In the genomic region with DNA sequence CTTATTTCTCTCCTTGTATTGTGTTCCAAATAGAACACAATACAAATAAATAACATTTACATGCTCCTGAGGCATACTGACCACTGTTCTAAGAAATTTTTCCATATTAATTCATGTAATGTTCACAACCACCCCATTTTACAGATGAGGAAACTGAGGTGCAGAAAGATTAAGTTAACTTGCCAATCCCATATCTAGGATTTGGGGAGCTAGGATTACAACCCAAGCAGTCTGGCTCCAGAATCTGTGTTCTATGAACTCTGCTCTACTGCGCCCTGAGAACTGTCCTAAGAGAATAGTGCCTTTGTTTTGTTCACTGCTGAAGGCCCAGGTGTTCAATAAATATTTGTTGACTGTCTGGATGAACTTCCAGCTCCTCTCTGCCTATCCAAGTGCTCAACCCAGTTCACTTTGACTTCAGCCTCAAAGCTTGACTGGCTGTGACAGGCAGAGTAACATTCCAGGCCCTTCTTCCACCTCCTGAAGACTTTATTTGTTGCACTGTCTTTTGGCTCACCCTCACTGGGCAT, we compare ENCODE assay signal across 1 cellular context.
TF ChIP-seq lines count a peak whose summit lies in the region.

No MANE protein-coding gene starts in this region.

TF ChIP-seq in HepG2, 621 proteins besides CTCF, POLR2A, EP300 and RAD21 (continued from another document and continues in another):
- TF ChIP-seq, protein P1, sequence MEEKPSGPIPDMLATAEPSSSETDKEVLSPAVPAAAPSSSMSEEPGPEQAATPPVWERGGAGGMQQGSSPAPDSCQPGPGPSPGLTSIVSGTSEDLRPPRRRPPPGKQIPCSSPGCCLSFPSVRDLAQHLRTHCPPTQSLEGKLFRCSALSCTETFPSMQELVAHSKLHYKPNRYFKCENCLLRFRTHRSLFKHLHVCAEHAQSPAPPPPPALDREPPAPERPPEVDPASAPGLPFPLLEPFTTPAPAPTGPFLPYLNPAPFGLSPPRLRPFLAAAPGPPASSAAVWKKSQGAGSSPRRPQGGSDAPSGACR (CRISPR knock-in tag; IDR thresholded peaks at IDR 0.05): peak; percentile 68; the same call in 1 of the 2 replicates
- TF ChIP-seq ZBTB38 (CRISPR knock-in tag; IDR thresholded peaks at IDR 0.05) (no peak), ZFP37 (CRISPR knock-in tag; IDR thresholded peaks at IDR 0.05; ENCODE audit: borderline replicate concordance) (no peak), STAG1 (CRISPR knock-in tag; IDR thresholded peaks at IDR 0.05) (peak; percentile 11; the same call in 1 of the 2 replicates), SNAPC2 (CRISPR knock-in tag; IDR thresholded peaks at IDR 0.05) (no peak), KDM5A (IDR thresholded peaks at IDR 0.05; ENCODE audit: borderline replicate concordance, low read length) (no peak), RFX1 (IDR thresholded peaks at IDR 0.05) (no peak), ZNF530 (CRISPR knock-in tag; IDR thresholded peaks at IDR 0.05; ENCODE audit: low read depth) (no peak), PLRG1 (conservative IDR thresholded peaks at IDR 0.05) (no peak), HOXA5 (CRISPR knock-in tag; IDR thresholded peaks at IDR 0.05) (0 out of 2 replicates have a peak, but pooled peaks have one; percentile 50), EZH2 (conservative IDR thresholded peaks at IDR 0.05; ENCODE audit: low read depth, low read length) (no peak), IRF2 (CRISPR knock-in tag; IDR thresholded peaks at IDR 0.05) (no peak), SATB2 (CRISPR knock-in tag; IDR thresholded peaks at IDR 0.05) (no peak), ZNF780A (CRISPR knock-in tag; IDR thresholded peaks at IDR 0.05) (no peak), PHF21A (CRISPR knock-in tag; IDR thresholded peaks at IDR 0.05) (peak; percentile 58; the same call in 1 of the 2 replicates), ZNF496 (CRISPR knock-in tag; IDR thresholded peaks at IDR 0.05; ENCODE audit: insufficient replicate concordance) (no peak), ZNF230 (CRISPR knock-in tag; IDR thresholded peaks at IDR 0.05) (no peak), ZFP41 (CRISPR knock-in tag; IDR thresholded peaks at IDR 0.05; ENCODE audit: borderline replicate concordance) (no peak), NKX3-1 (CRISPR knock-in tag; IDR thresholded peaks at IDR 0.05) (0 out of 2 replicates have a peak, but pooled peaks have one; percentile 39), FOXK1 (CRISPR knock-in tag; IDR thresholded peaks at IDR 0.05; ENCODE audit: borderline replicate concordance, low read depth) (0 out of 2 replicates have a peak, but pooled peaks have one; percentile 25), ZNF598 (CRISPR knock-in tag; IDR thresholded peaks at IDR 0.05; ENCODE audit: borderline replicate concordance) (no peak), FLYWCH1 (CRISPR knock-in tag; IDR thresholded peaks at IDR 0.05) (no peak), SALL2 (CRISPR knock-in tag; IDR thresholded peaks at IDR 0.05) (no peak; the same call in 1 of the 2 replicates), KDM1A (CRISPR knock-in tag; IDR thresholded peaks at IDR 0.05) (peak; percentile 99)
- TF ChIP-seq, protein P2, sequence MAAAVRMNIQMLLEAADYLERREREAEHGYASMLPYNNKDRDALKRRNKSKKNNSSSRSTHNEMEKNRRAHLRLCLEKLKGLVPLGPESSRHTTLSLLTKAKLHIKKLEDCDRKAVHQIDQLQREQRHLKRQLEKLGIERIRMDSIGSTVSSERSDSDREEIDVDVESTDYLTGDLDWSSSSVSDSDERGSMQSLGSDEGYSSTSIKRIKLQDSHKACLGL (CRISPR knock-in tag; IDR thresholded peaks at IDR 0.05): no peak
- TF ChIP-seq, protein P3, sequence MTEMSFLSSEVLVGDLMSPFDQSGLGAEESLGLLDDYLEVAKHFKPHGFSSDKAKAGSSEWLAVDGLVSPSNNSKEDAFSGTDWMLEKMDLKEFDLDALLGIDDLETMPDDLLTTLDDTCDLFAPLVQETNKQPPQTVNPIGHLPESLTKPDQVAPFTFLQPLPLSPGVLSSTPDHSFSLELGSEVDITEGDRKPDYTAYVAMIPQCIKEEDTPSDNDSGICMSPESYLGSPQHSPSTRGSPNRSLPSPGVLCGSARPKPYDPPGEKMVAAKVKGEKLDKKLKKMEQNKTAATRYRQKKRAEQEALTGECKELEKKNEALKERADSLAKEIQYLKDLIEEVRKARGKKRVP (CRISPR knock-in tag; IDR thresholded peaks at IDR 0.05): no peak
- TF ChIP-seq, protein P4, sequence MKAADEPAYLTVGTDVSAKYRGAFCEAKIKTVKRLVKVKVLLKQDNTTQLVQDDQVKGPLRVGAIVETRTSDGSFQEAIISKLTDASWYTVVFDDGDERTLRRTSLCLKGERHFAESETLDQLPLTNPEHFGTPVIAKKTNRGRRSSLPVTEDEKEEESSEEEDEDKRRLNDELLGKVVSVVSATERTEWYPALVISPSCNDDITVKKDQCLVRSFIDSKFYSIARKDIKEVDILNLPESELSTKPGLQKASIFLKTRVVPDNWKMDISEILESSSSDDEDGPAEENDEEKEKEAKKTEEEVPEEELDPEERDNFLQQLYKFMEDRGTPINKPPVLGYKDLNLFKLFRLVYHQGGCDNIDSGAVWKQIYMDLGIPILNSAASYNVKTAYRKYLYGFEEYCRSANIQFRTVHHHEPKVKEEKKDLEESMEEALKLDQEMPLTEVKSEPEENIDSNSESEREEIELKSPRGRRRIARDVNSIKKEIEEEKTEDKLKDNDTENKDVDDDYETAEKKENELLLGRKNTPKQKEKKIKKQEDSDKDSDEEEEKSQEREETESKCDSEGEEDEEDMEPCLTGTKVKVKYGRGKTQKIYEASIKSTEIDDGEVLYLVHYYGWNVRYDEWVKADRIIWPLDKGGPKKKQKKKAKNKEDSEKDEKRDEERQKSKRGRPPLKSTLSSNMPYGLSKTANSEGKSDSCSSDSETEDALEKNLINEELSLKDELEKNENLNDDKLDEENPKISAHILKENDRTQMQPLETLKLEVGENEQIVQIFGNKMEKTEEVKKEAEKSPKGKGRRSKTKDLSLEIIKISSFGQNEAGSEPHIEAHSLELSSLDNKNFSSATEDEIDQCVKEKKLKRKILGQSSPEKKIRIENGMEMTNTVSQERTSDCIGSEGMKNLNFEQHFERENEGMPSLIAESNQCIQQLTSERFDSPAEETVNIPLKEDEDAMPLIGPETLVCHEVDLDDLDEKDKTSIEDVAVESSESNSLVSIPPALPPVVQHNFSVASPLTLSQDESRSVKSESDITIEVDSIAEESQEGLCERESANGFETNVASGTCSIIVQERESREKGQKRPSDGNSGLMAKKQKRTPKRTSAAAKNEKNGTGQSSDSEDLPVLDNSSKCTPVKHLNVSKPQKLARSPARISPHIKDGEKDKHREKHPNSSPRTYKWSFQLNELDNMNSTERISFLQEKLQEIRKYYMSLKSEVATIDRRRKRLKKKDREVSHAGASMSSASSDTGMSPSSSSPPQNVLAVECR (CRISPR knock-in tag; IDR thresholded peaks at IDR 0.05; ENCODE audit: borderline replicate concordance): peak; percentile 64; the same call in 1 of the 2 replicates
- TF ChIP-seq, protein P5, sequence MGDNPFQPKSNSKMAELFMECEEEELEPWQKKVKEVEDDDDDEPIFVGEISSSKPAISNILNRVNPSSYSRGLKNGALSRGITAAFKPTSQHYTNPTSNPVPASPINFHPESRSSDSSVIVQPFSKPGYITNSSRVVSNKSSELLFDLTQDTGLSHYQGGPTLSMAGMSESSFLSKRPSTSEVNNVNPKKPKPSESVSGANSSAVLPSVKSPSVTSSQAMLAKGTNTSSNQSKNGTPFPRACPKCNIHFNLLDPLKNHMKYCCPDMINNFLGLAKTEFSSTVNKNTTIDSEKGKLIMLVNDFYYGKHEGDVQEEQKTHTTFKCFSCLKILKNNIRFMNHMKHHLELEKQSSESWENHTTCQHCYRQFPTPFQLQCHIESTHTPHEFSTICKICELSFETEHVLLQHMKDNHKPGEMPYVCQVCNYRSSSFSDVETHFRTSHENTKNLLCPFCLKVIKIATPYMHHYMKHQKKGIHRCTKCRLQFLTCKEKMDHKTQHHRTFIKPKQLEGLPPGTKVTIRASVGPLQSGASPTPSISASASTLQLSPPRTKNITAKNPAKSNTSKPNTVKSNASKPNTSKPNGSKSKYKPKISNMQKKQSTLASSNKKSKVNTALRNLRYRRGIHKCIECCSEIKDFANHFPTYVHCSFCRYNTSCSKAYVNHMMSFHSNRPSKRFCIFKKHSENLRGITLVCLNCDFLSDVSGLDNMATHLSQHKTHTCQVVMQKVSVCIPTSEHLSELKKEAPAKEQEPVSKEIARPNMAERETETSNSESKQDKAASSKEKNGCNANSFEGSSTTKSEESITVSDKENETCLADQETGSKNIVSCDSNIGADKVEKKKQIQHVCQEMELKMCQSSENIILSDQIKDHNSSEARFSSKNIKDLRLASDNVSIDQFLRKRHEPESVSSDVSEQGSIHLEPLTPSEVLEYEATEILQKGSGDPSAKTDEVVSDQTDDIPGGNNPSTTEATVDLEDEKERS (CRISPR knock-in tag; IDR thresholded peaks at IDR 0.05): no peak
- TF ChIP-seq, protein P6, sequence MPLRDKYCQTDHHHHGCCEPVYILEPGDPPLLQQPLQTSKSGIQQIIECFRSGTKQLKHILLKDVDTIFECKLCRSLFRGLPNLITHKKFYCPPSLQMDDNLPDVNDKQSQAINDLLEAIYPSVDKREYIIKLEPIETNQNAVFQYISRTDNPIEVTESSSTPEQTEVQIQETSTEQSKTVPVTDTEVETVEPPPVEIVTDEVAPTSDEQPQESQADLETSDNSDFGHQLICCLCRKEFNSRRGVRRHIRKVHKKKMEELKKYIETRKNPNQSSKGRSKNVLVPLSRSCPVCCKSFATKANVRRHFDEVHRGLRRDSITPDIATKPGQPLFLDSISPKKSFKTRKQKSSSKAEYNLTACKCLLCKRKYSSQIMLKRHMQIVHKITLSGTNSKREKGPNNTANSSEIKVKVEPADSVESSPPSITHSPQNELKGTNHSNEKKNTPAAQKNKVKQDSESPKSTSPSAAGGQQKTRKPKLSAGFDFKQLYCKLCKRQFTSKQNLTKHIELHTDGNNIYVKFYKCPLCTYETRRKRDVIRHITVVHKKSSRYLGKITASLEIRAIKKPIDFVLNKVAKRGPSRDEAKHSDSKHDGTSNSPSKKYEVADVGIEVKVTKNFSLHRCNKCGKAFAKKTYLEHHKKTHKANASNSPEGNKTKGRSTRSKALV (CRISPR knock-in tag; IDR thresholded peaks at IDR 0.05): no peak
- TF ChIP-seq, protein P7, sequence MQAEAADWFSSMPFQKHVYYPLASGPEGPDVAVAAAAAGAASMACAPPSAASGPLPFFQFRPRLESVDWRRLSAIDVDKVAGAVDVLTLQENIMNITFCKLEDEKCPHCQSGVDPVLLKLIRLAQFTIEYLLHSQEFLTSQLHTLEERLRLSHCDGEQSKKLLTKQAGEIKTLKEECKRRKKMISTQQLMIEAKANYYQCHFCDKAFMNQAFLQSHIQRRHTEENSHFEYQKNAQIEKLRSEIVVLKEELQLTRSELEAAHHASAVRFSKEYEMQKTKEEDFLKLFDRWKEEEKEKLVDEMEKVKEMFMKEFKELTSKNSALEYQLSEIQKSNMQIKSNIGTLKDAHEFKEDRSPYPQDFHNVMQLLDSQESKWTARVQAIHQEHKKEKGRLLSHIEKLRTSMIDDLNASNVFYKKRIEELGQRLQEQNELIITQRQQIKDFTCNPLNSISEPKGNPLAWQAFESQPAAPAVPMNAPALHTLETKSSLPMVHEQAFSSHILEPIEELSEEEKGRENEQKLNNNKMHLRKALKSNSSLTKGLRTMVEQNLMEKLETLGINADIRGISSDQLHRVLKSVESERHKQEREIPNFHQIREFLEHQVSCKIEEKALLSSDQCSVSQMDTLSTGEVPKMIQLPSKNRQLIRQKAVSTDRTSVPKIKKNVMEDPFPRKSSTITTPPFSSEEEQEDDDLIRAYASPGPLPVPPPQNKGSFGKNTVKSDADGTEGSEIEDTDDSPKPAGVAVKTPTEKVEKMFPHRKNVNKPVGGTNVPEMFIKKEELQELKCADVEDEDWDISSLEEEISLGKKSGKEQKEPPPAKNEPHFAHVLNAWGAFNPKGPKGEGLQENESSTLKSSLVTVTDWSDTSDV (CRISPR knock-in tag; IDR thresholded peaks at IDR 0.05): no peak
- TF ChIP-seq, protein P8, sequence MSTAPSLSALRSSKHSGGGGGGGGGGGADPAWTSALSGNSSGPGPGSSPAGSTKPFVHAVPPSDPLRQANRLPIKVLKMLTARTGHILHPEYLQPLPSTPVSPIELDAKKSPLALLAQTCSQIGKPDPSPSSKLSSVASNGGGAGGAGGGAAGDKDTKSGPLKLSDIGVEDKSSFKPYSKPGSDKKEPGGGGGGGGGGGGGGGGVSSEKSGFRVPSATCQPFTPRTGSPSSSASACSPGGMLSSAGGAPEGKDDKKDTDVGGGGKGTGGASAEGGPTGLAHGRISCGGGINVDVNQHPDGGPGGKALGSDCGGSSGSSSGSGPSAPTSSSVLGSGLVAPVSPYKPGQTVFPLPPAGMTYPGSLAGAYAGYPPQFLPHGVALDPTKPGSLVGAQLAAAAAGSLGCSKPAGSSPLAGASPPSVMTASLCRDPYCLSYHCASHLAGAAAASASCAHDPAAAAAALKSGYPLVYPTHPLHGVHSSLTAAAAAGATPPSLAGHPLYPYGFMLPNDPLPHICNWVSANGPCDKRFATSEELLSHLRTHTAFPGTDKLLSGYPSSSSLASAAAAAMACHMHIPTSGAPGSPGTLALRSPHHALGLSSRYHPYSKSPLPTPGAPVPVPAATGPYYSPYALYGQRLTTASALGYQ (CRISPR knock-in tag; IDR thresholded peaks at IDR 0.05): peak; percentile 82
- TF ChIP-seq, protein P9, sequence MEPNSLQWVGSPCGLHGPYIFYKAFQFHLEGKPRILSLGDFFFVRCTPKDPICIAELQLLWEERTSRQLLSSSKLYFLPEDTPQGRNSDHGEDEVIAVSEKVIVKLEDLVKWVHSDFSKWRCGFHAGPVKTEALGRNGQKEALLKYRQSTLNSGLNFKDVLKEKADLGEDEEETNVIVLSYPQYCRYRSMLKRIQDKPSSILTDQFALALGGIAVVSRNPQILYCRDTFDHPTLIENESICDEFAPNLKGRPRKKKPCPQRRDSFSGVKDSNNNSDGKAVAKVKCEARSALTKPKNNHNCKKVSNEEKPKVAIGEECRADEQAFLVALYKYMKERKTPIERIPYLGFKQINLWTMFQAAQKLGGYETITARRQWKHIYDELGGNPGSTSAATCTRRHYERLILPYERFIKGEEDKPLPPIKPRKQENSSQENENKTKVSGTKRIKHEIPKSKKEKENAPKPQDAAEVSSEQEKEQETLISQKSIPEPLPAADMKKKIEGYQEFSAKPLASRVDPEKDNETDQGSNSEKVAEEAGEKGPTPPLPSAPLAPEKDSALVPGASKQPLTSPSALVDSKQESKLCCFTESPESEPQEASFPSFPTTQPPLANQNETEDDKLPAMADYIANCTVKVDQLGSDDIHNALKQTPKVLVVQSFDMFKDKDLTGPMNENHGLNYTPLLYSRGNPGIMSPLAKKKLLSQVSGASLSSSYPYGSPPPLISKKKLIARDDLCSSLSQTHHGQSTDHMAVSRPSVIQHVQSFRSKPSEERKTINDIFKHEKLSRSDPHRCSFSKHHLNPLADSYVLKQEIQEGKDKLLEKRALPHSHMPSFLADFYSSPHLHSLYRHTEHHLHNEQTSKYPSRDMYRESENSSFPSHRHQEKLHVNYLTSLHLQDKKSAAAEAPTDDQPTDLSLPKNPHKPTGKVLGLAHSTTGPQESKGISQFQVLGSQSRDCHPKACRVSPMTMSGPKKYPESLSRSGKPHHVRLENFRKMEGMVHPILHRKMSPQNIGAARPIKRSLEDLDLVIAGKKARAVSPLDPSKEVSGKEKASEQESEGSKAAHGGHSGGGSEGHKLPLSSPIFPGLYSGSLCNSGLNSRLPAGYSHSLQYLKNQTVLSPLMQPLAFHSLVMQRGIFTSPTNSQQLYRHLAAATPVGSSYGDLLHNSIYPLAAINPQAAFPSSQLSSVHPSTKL (CRISPR knock-in tag; IDR thresholded peaks at IDR 0.05): peak; percentile 92
- TF ChIP-seq, protein P10, sequence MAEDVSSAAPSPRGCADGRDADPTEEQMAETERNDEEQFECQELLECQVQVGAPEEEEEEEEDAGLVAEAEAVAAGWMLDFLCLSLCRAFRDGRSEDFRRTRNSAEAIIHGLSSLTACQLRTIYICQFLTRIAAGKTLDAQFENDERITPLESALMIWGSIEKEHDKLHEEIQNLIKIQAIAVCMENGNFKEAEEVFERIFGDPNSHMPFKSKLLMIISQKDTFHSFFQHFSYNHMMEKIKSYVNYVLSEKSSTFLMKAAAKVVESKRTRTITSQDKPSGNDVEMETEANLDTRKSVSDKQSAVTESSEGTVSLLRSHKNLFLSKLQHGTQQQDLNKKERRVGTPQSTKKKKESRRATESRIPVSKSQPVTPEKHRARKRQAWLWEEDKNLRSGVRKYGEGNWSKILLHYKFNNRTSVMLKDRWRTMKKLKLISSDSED (CRISPR knock-in tag; IDR thresholded peaks at IDR 0.05): no peak
